ENCODE assay signal across 10 cellular contexts in the genomic region with DNA sequence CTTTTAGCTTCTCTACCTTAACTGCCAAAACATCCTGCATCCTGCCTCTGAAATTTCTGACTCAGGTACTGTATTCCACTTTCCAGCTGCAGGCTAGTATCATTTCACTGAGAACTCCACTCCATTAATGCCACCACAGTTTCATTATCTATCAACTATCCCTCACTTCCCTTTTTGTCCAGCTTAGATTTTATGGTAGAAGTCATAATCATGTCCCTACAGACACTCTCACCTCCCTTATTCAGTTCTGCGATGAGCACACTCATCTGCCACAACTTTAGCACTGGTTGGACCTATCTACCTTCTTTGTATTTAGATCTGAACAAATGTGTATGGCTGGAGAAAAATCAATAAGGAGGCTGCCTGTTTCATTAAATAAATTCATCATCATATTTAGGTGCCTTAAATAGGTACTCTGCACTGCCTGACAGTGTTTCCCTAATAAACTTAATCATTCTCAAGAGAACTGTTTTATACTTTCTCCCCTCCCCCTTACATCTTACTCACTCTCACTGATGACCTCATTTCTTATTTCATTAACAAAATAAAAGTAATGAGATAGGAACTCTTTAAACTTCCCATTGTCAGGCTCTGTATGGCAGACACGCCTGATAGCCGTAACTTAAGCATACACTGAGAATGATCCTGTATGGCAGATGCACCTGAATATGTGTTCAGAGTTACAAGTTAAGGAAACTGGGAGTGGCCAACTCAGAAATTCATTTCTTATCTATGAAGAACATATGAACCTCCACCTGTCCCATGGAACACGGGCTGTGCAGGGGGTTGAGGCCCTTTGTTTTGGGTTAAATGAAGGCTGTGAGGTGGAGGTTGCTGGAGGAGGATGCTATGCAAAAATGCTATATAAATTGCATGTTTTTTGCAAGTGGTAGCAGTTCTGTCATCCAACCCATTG.
DNase-seq lines count a peak whose midpoint lies in the region; ATAC-seq, FAIRE-seq and TF ChIP-seq lines count a peak whose summit lies in the region.
"Had no signal": no experiment of that assay in that cellular context is flagged by ENCODE, and none has a peak within 500 bp of the region (broad histone marks: within the 10 kb centered on the region; RNA-seq: fewer than 3 reads in every experiment).

No MANE protein-coding gene starts in this region.

- peak overlapping the region; percentile 61; the same call in 1 of the 2 replicates for H3K4me2 ChIP-seq in GM12878 (ENCODE audit: control insufficient read depth, insufficient read depth)

- H3K9ac ChIP-seq in GM12878 (ENCODE audit: control insufficient read depth, insufficient read depth, low read length) = no peak overlapping the region

- H3K9me3 Mint-ChIP-seq in WTC11 = peaks cover 17% of the 10 kb centered on the region

- POLR2A ChIA-PET in GM12878 (lab: Charles Lee) = no interaction called here
- POLR2A ChIA-PET in WTC11 (lab: Charles Lee) = no interaction called here

- RAD21 ChIA-PET in GM12878 (lab: Charles Lee; ENCODE audit: unreplicated experiment) = interaction anchor here (0.7 kb wide), 1 partner anchor 18 kb away, joined by 3 read pairs; no protein-coding TSS in a partner anchor

- intact Hi-C loops in GM12878 (cut with micrococcal nuclease; ENCODE audit: unreplicated experiment) = loop anchor here (1.0 to 10.0 kb wide), 2 partner anchors 18 to 90 kb away; no protein-coding TSS in a partner anchor

- H3K4me1 ChIP-seq in GM12878 (ENCODE audit: control insufficient read depth, insufficient read depth, low read length) = peaks cover 53% of the 10 kb centered on the region

- H2AFZ ChIP-seq in GM12878 (ENCODE audit: control insufficient read depth, low read depth, low read length) = no peak overlapping the region

- no peaks in the 10 kb centered on the region for H3K79me2 ChIP-seq in GM12878 (ENCODE audit: control insufficient read depth, insufficient read depth, low read length)

- TF ChIP-seq RAD21 in GM12878 (IDR thresholded peaks at IDR 0.05; ENCODE audit: insufficient read depth, low read depth, low read length) = no peak

- TF ChIP-seq EP300 in GM12878 (IDR thresholded peaks at IDR 0.05; ENCODE audit: borderline replicate concordance in 1 of 2, control insufficient read depth in 1 of 2, low read depth in 2 of 2, low read length in 2 of 2) = 0 out of 4 replicates have a peak, but pooled peaks of 1 of the 2 experiments have one; percentile 39

- no TSS peak for BruUV-seq in GM12878 (replicated peaks; lab: Mats Ljungman, UMichigan)

- no peak overlapping the region for H3K4me3 ChIP-seq in GM12878
- H3K4me3 ChIP-seq: left lung had no signal

- H3K36me3 ChIP-seq in GM12878 (ENCODE audit: control insufficient read depth in 2 of 2, insufficient read depth in 2 of 2, low read length in 1 of 2) = no peaks in the 10 kb centered on the region
- H3K36me3 ChIP-seq: left lung had no signal

- ATAC-seq in GM18498 (IDR thresholded peaks at IDR 0.05; ENCODE audit: unreplicated experiment) (peak; percentile 53), GM21423 (IDR thresholded peaks at IDR 0.05; ENCODE audit: unreplicated experiment) (peak; percentile 42), HG03139 (IDR thresholded peaks at IDR 0.05; ENCODE audit: unreplicated experiment) (peak; percentile 57), GM12878 (peak; percentile 86), WTC11 (no peak)

- H3K27ac Mint-ChIP-seq in WTC11 = no peak overlapping the region

- H3K27me3 ChIP-seq in GM12878 (replicated peaks in 1 of 2; ENCODE audit: control insufficient read depth in 2 of 2, insufficient read depth in 2 of 2, low read length in 1 of 2) = no peaks in the 10 kb centered on the region
- H3K27me3 ChIP-seq: left lung had no signal

- no peak overlapping the region for H3K4me3 Mint-ChIP-seq in WTC11

- peaks cover 2% of the 10 kb centered on the region; the same call in 2 of the 3 replicates for H3K9me3 ChIP-seq in GM12878 (replicated peaks; ENCODE audit: control insufficient read depth, insufficient read depth, low read length)

- DNase-seq in GM12878 (ENCODE audit: low read depth, low spot score) (no peak), iPS-NIHi11 (ENCODE audit: low spot score) (no peak), GM13976 (ENCODE audit: low spot score) (no peak), iPS-NIHi7 (ENCODE audit: extremely low spot score) (no peak), WTC11 (ENCODE audit: low spot score) (no peak)
- DNase-seq: activated CD8-positive, alpha-beta memory T cell treated with anti-CD3 and anti-CD28 coated beads, Interleukin-2, amount 50 U/mL, for 48 hours; left lung had no signal

- peaks cover 18% of the 10 kb centered on the region for H3K4me1 Mint-ChIP-seq in WTC11

- CTCF ChIA-PET in GM12878 (lab: Yijun Ruan, JAX) (interaction anchor here (0.6 to 1.1 kb wide), 2 partner anchors 9 to 167 kb away, joined by 3 read pairs; no protein-coding TSS in a partner anchor), WTC11 (lab: Charles Lee) (no interaction called here)

- SMC1A ChIA-PET in GM12878 (lab: Charles Lee; ENCODE audit: uncharacterized antibody, unreplicated experiment) = interaction anchor here (1.1 to 12.9 kb wide), 7 partner anchors 9 to 103 kb away, joined by 3 to 109 read pairs (median 4); no protein-coding TSS in a partner anchor

- no peaks in the 10 kb centered on the region for H3K36me3 Mint-ChIP-seq in WTC11

- H4K20me1 ChIP-seq in GM12878 (ENCODE audit: control insufficient read depth, insufficient read depth) = no peaks in the 10 kb centered on the region

- no peak overlapping the region; the same call in 1 of the 2 replicates for H3K27ac ChIP-seq in GM12878 (ENCODE audit: control insufficient read depth, insufficient read depth)

- no peak for TF ChIP-seq POLR2A in GM12878 (IDR thresholded peaks at IDR 0.05; ENCODE audit: low read depth, low read length)

- H3K27me3 Mint-ChIP-seq in WTC11 (ENCODE audit: low read depth) = no peaks in the 10 kb centered on the region

- TF ChIP-seq CTCF in GM12878 (IDR thresholded peaks at IDR 0.05 in 2 of 3, conservative IDR thresholded peaks at IDR 0.05 in 1 of 3; ENCODE audit: control insufficient read depth in 2 of 3, extremely low read depth in 1 of 3, insufficient read depth in 1 of 3, low read depth in 3 of 3, low read length in 3 of 3) (no peak), GM13976 (IDR thresholded peaks at IDR 0.05; ENCODE audit: borderline replicate concordance, control extremely low read depth, extremely low read depth, insufficient read depth, missing control alignments) (no peak), WTC11 (IDR thresholded peaks at IDR 0.05) (no peak)

- in situ Hi-C loops in GM12878 (cut with MboI) (no loop called here), GM13976 (cut with MboI; ENCODE audit: low sequenced_read_pairs, unreplicated experiment) (no loop called here)

- no peak for FAIRE-seq in GM12878 (lab: Jason Lieb, UNC)

- 59% methylated on average over 4 of the region's 4 CpGs for WGBS in GM12878 (ENCODE audit: insufficient coverage, insufficient replicate concordance, low lambda C conversion rate, missing lambda C conversion rate)

TF ChIP-seq in GM12878, 131 proteins besides CTCF, POLR2A, EP300 and RAD21 (continues in another document):
- TF ChIP-seq MTA2 (IDR thresholded peaks at IDR 0.05; ENCODE audit: low read depth) (peak; percentile 84), PAX5 (IDR thresholded peaks at IDR 0.05; ENCODE audit: borderline replicate concordance, low read depth, low read length) (no peak), KAT2A (conservative IDR thresholded peaks at IDR 0.05; ENCODE audit: control insufficient read depth, low read depth, low read length) (no peak), SMC3 (IDR thresholded peaks at IDR 0.05; ENCODE audit: borderline replicate concordance, low read length) (no peak), IKZF2 (IDR thresholded peaks at IDR 0.05) (peak; percentile 92 to 93), JUNB (IDR thresholded peaks at IDR 0.05) (peak; percentile 90)
- TF ChIP-seq, protein P1, sequence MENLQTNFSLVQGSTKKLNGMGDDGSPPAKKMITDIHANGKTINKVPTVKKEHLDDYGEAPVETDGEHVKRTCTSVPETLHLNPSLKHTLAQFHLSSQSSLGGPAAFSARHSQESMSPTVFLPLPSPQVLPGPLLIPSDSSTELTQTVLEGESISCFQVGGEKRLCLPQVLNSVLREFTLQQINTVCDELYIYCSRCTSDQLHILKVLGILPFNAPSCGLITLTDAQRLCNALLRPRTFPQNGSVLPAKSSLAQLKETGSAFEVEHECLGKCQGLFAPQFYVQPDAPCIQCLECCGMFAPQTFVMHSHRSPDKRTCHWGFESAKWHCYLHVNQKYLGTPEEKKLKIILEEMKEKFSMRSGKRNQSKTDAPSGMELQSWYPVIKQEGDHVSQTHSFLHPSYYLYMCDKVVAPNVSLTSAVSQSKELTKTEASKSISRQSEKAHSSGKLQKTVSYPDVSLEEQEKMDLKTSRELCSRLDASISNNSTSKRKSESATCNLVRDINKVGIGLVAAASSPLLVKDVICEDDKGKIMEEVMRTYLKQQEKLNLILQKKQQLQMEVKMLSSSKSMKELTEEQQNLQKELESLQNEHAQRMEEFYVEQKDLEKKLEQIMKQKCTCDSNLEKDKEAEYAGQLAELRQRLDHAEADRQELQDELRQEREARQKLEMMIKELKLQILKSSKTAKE (IDR thresholded peaks at IDR 0.05; ENCODE audit: low read depth, poor library complexity, severe bottlenecking) = no peak
